ENCODE assay signal across 1 cellular context in genomic region chr17:80274871-80275449, GRCh38.
TF ChIP-seq lines count a peak whose summit lies in the region.

No MANE protein-coding gene starts in this region.

TF ChIP-seq in HEK293, 187 proteins besides CTCF, POLR2A, EP300 and RAD21 (continued from another document and continues in another):
- no peak for TF ChIP-seq PRDM2 (tag by site-specific recombination; IDR thresholded peaks at IDR 0.05; ENCODE audit: borderline replicate concordance)
- TF ChIP-seq ZNF561 (tag by site-specific recombination; IDR thresholded peaks at IDR 0.05; ENCODE audit: borderline replicate concordance): no peak
- TF ChIP-seq ZBTB7A (tag by site-specific recombination; IDR thresholded peaks at IDR 0.05; ENCODE audit: low read depth): 0 out of 2 replicates have a peak, but pooled peaks have one; percentile 45
- TF ChIP-seq FEZF1 (tag by site-specific recombination; IDR thresholded peaks at IDR 0.05): no peak
- TF ChIP-seq ZNF2 (tag by site-specific recombination; IDR thresholded peaks at IDR 0.05): no peak
- TF ChIP-seq ZNF473 (tag by site-specific recombination; IDR thresholded peaks at IDR 0.05): no peak
- no peak for TF ChIP-seq ATF2 (tag by site-specific recombination; IDR thresholded peaks at IDR 0.05; ENCODE audit: low read depth)
- TF ChIP-seq GLI2 (tag by site-specific recombination; IDR thresholded peaks at IDR 0.05; ENCODE audit: borderline replicate concordance, low read depth): no peak
- TF ChIP-seq ZNF239 (tag by site-specific recombination; IDR thresholded peaks at IDR 0.05): 0 out of 2 replicates have a peak, but pooled peaks have one; percentile 41
- TF ChIP-seq ZNF585B (tag by site-specific recombination; IDR thresholded peaks at IDR 0.05): no peak
- no peak for TF ChIP-seq ZNF169 (tag by site-specific recombination; IDR thresholded peaks at IDR 0.05)
- no peak for TF ChIP-seq ZNF777 (tag by site-specific recombination; IDR thresholded peaks at IDR 0.05; ENCODE audit: borderline replicate concordance)
- TF ChIP-seq ZNF324 (tag by site-specific recombination; IDR thresholded peaks at IDR 0.05): no peak
- TF ChIP-seq ZEB2 (tag by site-specific recombination; IDR thresholded peaks at IDR 0.05): no peak
- no peak for TF ChIP-seq KLF10 (tag by site-specific recombination; IDR thresholded peaks at IDR 0.05)
- TF ChIP-seq ZNF560 (tag by site-specific recombination; IDR thresholded peaks at IDR 0.05; ENCODE audit: borderline replicate concordance): no peak
- TF ChIP-seq ZNF510 (tag by site-specific recombination; IDR thresholded peaks at IDR 0.05; ENCODE audit: insufficient replicate concordance): no peak
- TF ChIP-seq MYNN (tag by site-specific recombination; IDR thresholded peaks at IDR 0.05; ENCODE audit: borderline replicate concordance): no peak
- TF ChIP-seq REST (tag by site-specific recombination; IDR thresholded peaks at IDR 0.05): no peak
- TF ChIP-seq ZNF140 (tag by site-specific recombination; IDR thresholded peaks at IDR 0.05): no peak
- no peak for TF ChIP-seq ZBTB11 (tag by site-specific recombination; conservative IDR thresholded peaks at IDR 0.05; ENCODE audit: low read depth)
- TF ChIP-seq ZSCAN4 (tag by site-specific recombination; IDR thresholded peaks at IDR 0.05): peak; percentile 65; the same call in 1 of the 2 replicates
- TF ChIP-seq ZNF654 (tag by site-specific recombination; IDR thresholded peaks at IDR 0.05; ENCODE audit: low read depth): no peak
- TF ChIP-seq ZNF704 (tag by site-specific recombination; IDR thresholded peaks at IDR 0.05): no peak
- no peak for TF ChIP-seq ZFP37 (tag by site-specific recombination; IDR thresholded peaks at IDR 0.05)
- TF ChIP-seq ZBTB8A (tag by site-specific recombination; IDR thresholded peaks at IDR 0.05): no peak
- TF ChIP-seq ZNF548 (tag by site-specific recombination; IDR thresholded peaks at IDR 0.05): no peak
- TF ChIP-seq ZNF24 (tag by site-specific recombination; IDR thresholded peaks at IDR 0.05): no peak
- TF ChIP-seq ZBTB17 (tag by site-specific recombination; IDR thresholded peaks at IDR 0.05): no peak
- no peak for TF ChIP-seq HOXA7 (CRISPR knock-in tag; IDR thresholded peaks at IDR 0.05; ENCODE audit: borderline replicate concordance)
- TF ChIP-seq ZNF600 (tag by site-specific recombination; IDR thresholded peaks at IDR 0.05): no peak
- no peak for TF ChIP-seq OSR2 (tag by site-specific recombination; IDR thresholded peaks at IDR 0.05)
- TF ChIP-seq ZNF132 (tag by site-specific recombination; IDR thresholded peaks at IDR 0.05; ENCODE audit: borderline replicate concordance): no peak
- no peak for TF ChIP-seq ZNF768 (tag by site-specific recombination; IDR thresholded peaks at IDR 0.05)
- TF ChIP-seq ZNF433 (tag by site-specific recombination; IDR thresholded peaks at IDR 0.05; ENCODE audit: low read depth): no peak
- TF ChIP-seq ZNF426 (tag by site-specific recombination; IDR thresholded peaks at IDR 0.05): no peak
- TF ChIP-seq GLIS1 (tag by site-specific recombination; IDR thresholded peaks at IDR 0.05): no peak
- TF ChIP-seq ZNF623 (tag by site-specific recombination; IDR thresholded peaks at IDR 0.05): no peak
- TF ChIP-seq BCL11A (tag by site-specific recombination; IDR thresholded peaks at IDR 0.05; ENCODE audit: low read depth): no peak
- TF ChIP-seq ZNF266 (tag by site-specific recombination; IDR thresholded peaks at IDR 0.05; ENCODE audit: low read depth): no peak
- TF ChIP-seq ZNF626 (tag by site-specific recombination; IDR thresholded peaks at IDR 0.05): no peak
- TF ChIP-seq SALL2 (tag by site-specific recombination; IDR thresholded peaks at IDR 0.05; ENCODE audit: borderline replicate concordance): no peak
- TF ChIP-seq IKZF3 (tag by site-specific recombination; IDR thresholded peaks at IDR 0.05): no peak
- TF ChIP-seq MEIS1 (CRISPR knock-in tag; IDR thresholded peaks at IDR 0.05; ENCODE audit: borderline replicate concordance): no peak
- no peak for TF ChIP-seq ZNF184 (tag by site-specific recombination; IDR thresholded peaks at IDR 0.05)
- TF ChIP-seq ZNF544 (tag by site-specific recombination; IDR thresholded peaks at IDR 0.05): no peak
- TF ChIP-seq ZNF362 (tag by site-specific recombination; IDR thresholded peaks at IDR 0.05): no peak
- no peak for TF ChIP-seq ZNF580 (tag by site-specific recombination; IDR thresholded peaks at IDR 0.05)
- no peak for TF ChIP-seq ZFP69B (tag by site-specific recombination; IDR thresholded peaks at IDR 0.05)
- no peak for TF ChIP-seq ZNF133 (tag by site-specific recombination; IDR thresholded peaks at IDR 0.05)
- TF ChIP-seq REPIN1 (tag by site-specific recombination; IDR thresholded peaks at IDR 0.05; ENCODE audit: low read depth): no peak
- TF ChIP-seq GLI4 (tag by site-specific recombination; IDR thresholded peaks at IDR 0.05): no peak
- TF ChIP-seq ZIC2 (tag by site-specific recombination; IDR thresholded peaks at IDR 0.05): no peak
- no peak for TF ChIP-seq MZF1 (tag by site-specific recombination; IDR thresholded peaks at IDR 0.05; ENCODE audit: borderline replicate concordance)
